Comparison of ENCODE assay signal across 17 cellular contexts in the genomic region with DNA sequence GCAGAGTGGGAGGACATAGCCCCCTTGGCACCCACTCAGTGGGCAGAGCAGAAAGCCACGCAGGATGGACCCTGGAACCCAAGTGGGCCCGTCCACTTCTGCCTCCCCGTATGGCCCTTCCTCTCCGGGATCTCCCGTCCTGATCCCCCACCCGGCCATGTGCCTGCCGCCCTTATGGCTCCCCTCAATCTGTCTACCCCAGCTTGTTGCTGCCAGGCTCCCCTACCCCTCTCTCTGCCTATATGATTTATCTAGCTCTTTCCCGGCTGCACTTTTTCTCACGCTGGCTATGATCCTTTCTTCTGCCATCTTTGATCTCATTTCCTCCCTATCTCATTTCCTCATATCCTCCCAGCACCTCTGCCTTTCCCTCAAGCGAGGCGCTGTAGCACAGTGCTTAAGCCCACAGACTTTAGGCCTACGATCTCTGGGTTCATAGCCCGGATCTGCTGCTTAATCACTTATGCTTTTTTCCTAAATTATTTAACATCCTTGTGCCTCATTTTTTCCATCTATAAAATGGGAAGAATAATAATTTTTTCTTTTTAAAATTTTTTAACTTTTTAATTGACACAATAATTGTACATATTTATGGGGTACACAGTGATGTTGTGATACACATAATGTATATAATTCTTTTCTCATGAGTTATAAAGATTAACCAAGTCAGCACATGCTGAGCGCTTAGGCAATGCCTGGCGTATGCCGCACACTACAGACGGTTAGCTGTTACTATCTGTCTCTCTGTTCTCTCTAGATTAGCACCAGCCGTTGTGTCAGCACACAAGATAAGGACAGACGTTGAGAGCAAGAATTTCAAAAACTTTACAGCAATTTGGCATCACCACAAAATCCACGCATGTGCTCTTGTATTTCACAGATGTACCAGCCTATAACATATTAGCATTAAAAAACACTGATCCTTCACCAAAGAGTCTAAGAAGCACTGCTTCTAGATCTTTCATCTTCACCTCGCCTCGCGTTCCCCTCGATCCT. TPM values are rescaled to one million over a fixed set of nuclear protein-coding genes. Genes with fewer than 3 reads are reported as not detected.
DNase-seq lines count a peak whose midpoint lies in the region; ATAC-seq and TF ChIP-seq lines count a peak whose summit lies in the region.
"Had no signal": no experiment of that assay in that cellular context is flagged by ENCODE, and none has a peak within 500 bp of the region (broad histone marks: within the 10 kb centered on the region; RNA-seq: fewer than 3 reads in every experiment).

No MANE protein-coding gene starts in this region.

- TF ChIP-seq CTCF in Calu3 (IDR thresholded peaks at IDR 0.05; ENCODE audit: unreplicated experiment), result no peak

- peaks cover 27% of the 10 kb centered on the region for H3K27me3 Mint-ChIP-seq in activated naive CD4-positive, alpha-beta T cell treated with anti-CD3 and anti-CD28 coated beads for 36 hours (ENCODE audit: low read depth)
- H3K27me3 Mint-ChIP-seq in Calu3 (ENCODE audit: unreplicated experiment), result peaks cover 89% of the 10 kb centered on the region

- H3K4me3 Mint-ChIP-seq in activated naive CD4-positive, alpha-beta T cell treated with anti-CD3 and anti-CD28 coated beads for 36 hours, result peak overlapping the region; percentile 40
- H3K4me3 Mint-ChIP-seq in Calu3 (ENCODE audit: low read depth, unreplicated experiment), result no peak overlapping the region
- H3K4me3 Mint-ChIP-seq: HFFc6, WTC11 had no signal

- H3K9me3 Mint-ChIP-seq in activated naive CD4-positive, alpha-beta T cell treated with anti-CD3 and anti-CD28 coated beads for 36 hours, result no peaks in the 10 kb centered on the region
- H3K9me3 Mint-ChIP-seq in Calu3 (ENCODE audit: low read depth, unreplicated experiment), result no peaks in the 10 kb centered on the region
- H3K9me3 Mint-ChIP-seq: HFFc6, WTC11 had no signal

- no peak overlapping the region for H3K9ac ChIP-seq in stomach smooth muscle (ENCODE audit: low read length in 2 of 2)

- peaks cover 57% of the 10 kb centered on the region for H3K4me1 ChIP-seq in stomach smooth muscle (ENCODE audit: control insufficient read depth, insufficient read depth, low read length)
- H3K4me1 ChIP-seq: prostate gland had no signal

- peak overlapping the region; percentile 37 for H3K27ac ChIP-seq in stomach smooth muscle (ENCODE audit: low read length)
- H3K27ac ChIP-seq: adrenal gland, coronary artery, prostate gland had no signal

- peak; percentile 58 for DNase-seq in activated naive CD4-positive, alpha-beta T cell treated with anti-CD3 and anti-CD28 coated beads for 36 hours
- no peak for DNase-seq in activated naive CD4-positive, alpha-beta T cell treated with Interleukin-2 at 50 U/mL for 16 hours
- DNase-seq in UCSD-AML1 (lab: John Stamatoyannopoulos, UW; ENCODE audit: unreplicated experiment) (peak; percentile 17), Right ventricle myocardium superior (peak; percentile 33), SKM-1 treated with dmso at 0.1 percent for 144 hours (lab: John Stamatoyannopoulos, UW; ENCODE audit: unreplicated experiment) (no peak), Calu3 (no peak), nucleus accumbens (lab: John Stamatoyannopoulos, UW) (no peak)
- DNase-seq: adrenal gland, hippocampal formation, IMR-90 had no signal

- no peaks in the 10 kb centered on the region for H3K9me3 ChIP-seq in stomach smooth muscle (ENCODE audit: control insufficient read depth in 2 of 2, low read length in 2 of 2)
- H3K9me3 ChIP-seq: adrenal gland, prostate gland had no signal

- CTCF ChIA-PET in activated naive CD4-positive, alpha-beta T cell treated with anti-CD3 and anti-CD28 coated beads for 36 hours (lab: Charles Lee), result interaction anchor here (0.6 to 5.7 kb wide), 13 partner anchors 10 to 138 kb away, joined by 3 to 74 read pairs (median 4); a partner anchor contains a TSS
- CTCF ChIA-PET in Calu3 (lab: Charles Lee), result interaction anchor here (0.6 to 1.0 kb wide), 3 partner anchors 59 to 166 kb away, joined by 3 to 4 read pairs (median 4); no protein-coding TSS in a partner anchor

- H3K27ac Mint-ChIP-seq in activated naive CD4-positive, alpha-beta T cell treated with anti-CD3 and anti-CD28 coated beads for 36 hours, result no peak overlapping the region
- no peak overlapping the region for H3K27ac Mint-ChIP-seq in Calu3 (ENCODE audit: unreplicated experiment)
- H3K27ac Mint-ChIP-seq: HFFc6, WTC11 had no signal

- intact Hi-C loops in activated naive CD4-positive, alpha-beta T cell treated with anti-CD3 and anti-CD28 coated beads for 36 hours (cut with micrococcal nuclease), result no loop called here
- intact Hi-C loops in Right ventricle myocardium superior (cut with DNase I), result loop anchor here (5.0 kb wide), 1 partner anchor 58 kb away; no protein-coding TSS in a partner anchor
- intact Hi-C loops in Calu3 (cut with micrococcal nuclease; ENCODE audit: unreplicated experiment), result loop anchor here (10.0 kb wide), 1 partner anchor 65 kb away; a partner anchor contains a TSS

- no peaks in the 10 kb centered on the region for H3K27me3 ChIP-seq in stomach smooth muscle (ENCODE audit: control insufficient read depth in 1 of 2, insufficient read depth in 2 of 2, low read length in 2 of 2)
- H3K27me3 ChIP-seq: adrenal gland had no signal

- no peak overlapping the region for H3K4me3 ChIP-seq in stomach smooth muscle (ENCODE audit: low read length in 2 of 2)
- H3K4me3 ChIP-seq: adrenal gland, coronary artery, prostate gland had no signal

- H3K36me3 Mint-ChIP-seq in activated naive CD4-positive, alpha-beta T cell treated with anti-CD3 and anti-CD28 coated beads for 36 hours (ENCODE audit: low read depth), result no peaks in the 10 kb centered on the region
- no peaks in the 10 kb centered on the region for H3K36me3 Mint-ChIP-seq in Calu3 (ENCODE audit: insufficient read depth, unreplicated experiment)
- H3K36me3 Mint-ChIP-seq: WTC11 had no signal

- H3K4me1 Mint-ChIP-seq in activated naive CD4-positive, alpha-beta T cell treated with anti-CD3 and anti-CD28 coated beads for 36 hours (ENCODE audit: low read depth), result peaks cover 18% of the 10 kb centered on the region
- no peaks in the 10 kb centered on the region for H3K4me1 Mint-ChIP-seq in Calu3 (ENCODE audit: low read depth, unreplicated experiment)

- no peak for ATAC-seq in Right ventricle myocardium superior (ENCODE audit: poor library complexity)
- ATAC-seq: esophagus mucosa, left lobe of liver, WTC11 had no signal

- no TSS peak for BruUV-seq in Calu3 (replicated peaks; lab: Mats Ljungman, UMichigan)

- peaks cover 0 to 8% of the 10 kb centered on the region in 2 donors for H3K36me3 ChIP-seq in stomach smooth muscle (ENCODE audit: control insufficient read depth in 2 of 2, insufficient read depth in 2 of 2, low read length in 2 of 2)
- H3K36me3 ChIP-seq: adrenal gland, prostate gland had no signal

RNA-seq across cellular contexts. Expression of a gene that starts 18.1 kb away (rescaled TPM):
- under 1 TPM; 0.17 to 0.19 TPM for total RNA-seq in activated naive CD4-positive, alpha-beta T cell treated with anti-CD3 and anti-CD28 coated beads for 36 hours
- total RNA-seq in Right ventricle myocardium superior (88.9 TPM), Calu3 (2022) (0.45 and 0.66 TPM in 2 replicates)
- total RNA-seq: HFFc6 had no signal

RNA-seq across cellular contexts. Expression of a gene that starts 30.8 kb away (rescaled TPM):
- total RNA-seq in activated naive CD4-positive, alpha-beta T cell treated with anti-CD3 and anti-CD28 coated beads for 36 hours, result 1 to 10 TPM; 7.1 to 9.2 TPM
- total RNA-seq in Right ventricle myocardium superior (10.0 TPM), Calu3 (2022) (0.71 and 1.1 TPM in 2 replicates)

Comparison
In these comparisons a context has a peak if more than half of its experiments do, and no peak if none do; other contexts are left out.
1. DNase-seq: peak in activated naive CD4-positive, alpha-beta T cell treated with anti-CD3 and anti-CD28 coated beads for 36 hours (single experiment), UCSD-AML1 (single experiment) and Right ventricle myocardium superior (single experiment); none in activated naive CD4-positive, alpha-beta T cell treated with Interleukin-2 at 50 U/mL for 16 hours (single experiment), SKM-1 treated with dmso at 0.1 percent for 144 hours (single experiment), Calu3 (single experiment) and nucleus accumbens (0 of 56).
2. RNA of a gene that starts 18.1 kb away (total RNA-seq): 88.9 TPM in Right ventricle myocardium superior (single experiment); 0.45 to 0.66 TPM in Calu3 and 0.17 to 0.19 TPM in activated naive CD4-positive, alpha-beta T cell treated with anti-CD3 and anti-CD28 coated beads for 36 hours; every median in the first group is over 10 times any median in the second.